1 cellular context compared by ENCODE assay signal in the genomic region with DNA sequence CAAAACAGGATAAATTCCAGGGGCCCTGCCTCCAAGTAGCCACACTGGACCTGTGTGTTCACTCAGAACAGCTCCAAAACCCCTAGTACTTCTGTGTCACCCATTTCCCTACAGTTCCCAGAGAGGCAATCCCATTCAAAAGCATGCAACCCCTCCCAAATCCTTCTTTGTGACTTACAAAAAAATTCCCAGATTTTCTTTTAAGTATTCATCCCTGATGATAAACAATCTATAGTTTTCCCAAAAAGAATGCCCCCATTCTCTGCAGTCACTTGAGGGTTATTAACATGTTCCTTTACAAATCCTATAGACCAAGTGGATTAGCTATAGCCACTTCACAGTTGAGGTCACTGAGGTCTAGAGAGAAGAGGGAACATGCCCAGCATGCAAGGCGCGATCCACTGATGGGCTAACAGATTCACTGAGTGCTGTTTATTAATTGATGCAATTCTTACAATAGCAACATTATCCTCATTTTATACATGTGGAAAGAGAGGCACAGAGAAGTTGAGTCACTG.
TF ChIP-seq lines count a peak whose summit lies in the region.

No MANE protein-coding gene starts in this region.

TF ChIP-seq in H1, 55 proteins besides CTCF, POLR2A, EP300 and RAD21:
- TF ChIP-seq HDAC2 (IDR thresholded peaks at IDR 0.05; ENCODE audit: borderline replicate concordance in 1 of 2, low read depth in 2 of 2, low read length in 2 of 2) (no peak), GABPA (IDR thresholded peaks at IDR 0.05; ENCODE audit: borderline replicate concordance, insufficient read depth, low read length) (no peak), MAFK (IDR thresholded peaks at IDR 0.05; ENCODE audit: low read depth, low read length) (no peak), SIX5 (IDR thresholded peaks at IDR 0.05; ENCODE audit: low read depth, low read length) (no peak), BCL11A (IDR thresholded peaks at IDR 0.05; ENCODE audit: low read depth in 2 of 2, low read length in 2 of 2) (no peak), ASH2L (IDR thresholded peaks at IDR 0.05; ENCODE audit: low read length) (no peak), GTF2F1 (IDR thresholded peaks at IDR 0.05; ENCODE audit: borderline replicate concordance, low read depth, low read length) (no peak), KDM1A (IDR thresholded peaks at IDR 0.05; ENCODE audit: borderline replicate concordance, low read length) (no peak)
- TF ChIP-seq, protein P1, sequence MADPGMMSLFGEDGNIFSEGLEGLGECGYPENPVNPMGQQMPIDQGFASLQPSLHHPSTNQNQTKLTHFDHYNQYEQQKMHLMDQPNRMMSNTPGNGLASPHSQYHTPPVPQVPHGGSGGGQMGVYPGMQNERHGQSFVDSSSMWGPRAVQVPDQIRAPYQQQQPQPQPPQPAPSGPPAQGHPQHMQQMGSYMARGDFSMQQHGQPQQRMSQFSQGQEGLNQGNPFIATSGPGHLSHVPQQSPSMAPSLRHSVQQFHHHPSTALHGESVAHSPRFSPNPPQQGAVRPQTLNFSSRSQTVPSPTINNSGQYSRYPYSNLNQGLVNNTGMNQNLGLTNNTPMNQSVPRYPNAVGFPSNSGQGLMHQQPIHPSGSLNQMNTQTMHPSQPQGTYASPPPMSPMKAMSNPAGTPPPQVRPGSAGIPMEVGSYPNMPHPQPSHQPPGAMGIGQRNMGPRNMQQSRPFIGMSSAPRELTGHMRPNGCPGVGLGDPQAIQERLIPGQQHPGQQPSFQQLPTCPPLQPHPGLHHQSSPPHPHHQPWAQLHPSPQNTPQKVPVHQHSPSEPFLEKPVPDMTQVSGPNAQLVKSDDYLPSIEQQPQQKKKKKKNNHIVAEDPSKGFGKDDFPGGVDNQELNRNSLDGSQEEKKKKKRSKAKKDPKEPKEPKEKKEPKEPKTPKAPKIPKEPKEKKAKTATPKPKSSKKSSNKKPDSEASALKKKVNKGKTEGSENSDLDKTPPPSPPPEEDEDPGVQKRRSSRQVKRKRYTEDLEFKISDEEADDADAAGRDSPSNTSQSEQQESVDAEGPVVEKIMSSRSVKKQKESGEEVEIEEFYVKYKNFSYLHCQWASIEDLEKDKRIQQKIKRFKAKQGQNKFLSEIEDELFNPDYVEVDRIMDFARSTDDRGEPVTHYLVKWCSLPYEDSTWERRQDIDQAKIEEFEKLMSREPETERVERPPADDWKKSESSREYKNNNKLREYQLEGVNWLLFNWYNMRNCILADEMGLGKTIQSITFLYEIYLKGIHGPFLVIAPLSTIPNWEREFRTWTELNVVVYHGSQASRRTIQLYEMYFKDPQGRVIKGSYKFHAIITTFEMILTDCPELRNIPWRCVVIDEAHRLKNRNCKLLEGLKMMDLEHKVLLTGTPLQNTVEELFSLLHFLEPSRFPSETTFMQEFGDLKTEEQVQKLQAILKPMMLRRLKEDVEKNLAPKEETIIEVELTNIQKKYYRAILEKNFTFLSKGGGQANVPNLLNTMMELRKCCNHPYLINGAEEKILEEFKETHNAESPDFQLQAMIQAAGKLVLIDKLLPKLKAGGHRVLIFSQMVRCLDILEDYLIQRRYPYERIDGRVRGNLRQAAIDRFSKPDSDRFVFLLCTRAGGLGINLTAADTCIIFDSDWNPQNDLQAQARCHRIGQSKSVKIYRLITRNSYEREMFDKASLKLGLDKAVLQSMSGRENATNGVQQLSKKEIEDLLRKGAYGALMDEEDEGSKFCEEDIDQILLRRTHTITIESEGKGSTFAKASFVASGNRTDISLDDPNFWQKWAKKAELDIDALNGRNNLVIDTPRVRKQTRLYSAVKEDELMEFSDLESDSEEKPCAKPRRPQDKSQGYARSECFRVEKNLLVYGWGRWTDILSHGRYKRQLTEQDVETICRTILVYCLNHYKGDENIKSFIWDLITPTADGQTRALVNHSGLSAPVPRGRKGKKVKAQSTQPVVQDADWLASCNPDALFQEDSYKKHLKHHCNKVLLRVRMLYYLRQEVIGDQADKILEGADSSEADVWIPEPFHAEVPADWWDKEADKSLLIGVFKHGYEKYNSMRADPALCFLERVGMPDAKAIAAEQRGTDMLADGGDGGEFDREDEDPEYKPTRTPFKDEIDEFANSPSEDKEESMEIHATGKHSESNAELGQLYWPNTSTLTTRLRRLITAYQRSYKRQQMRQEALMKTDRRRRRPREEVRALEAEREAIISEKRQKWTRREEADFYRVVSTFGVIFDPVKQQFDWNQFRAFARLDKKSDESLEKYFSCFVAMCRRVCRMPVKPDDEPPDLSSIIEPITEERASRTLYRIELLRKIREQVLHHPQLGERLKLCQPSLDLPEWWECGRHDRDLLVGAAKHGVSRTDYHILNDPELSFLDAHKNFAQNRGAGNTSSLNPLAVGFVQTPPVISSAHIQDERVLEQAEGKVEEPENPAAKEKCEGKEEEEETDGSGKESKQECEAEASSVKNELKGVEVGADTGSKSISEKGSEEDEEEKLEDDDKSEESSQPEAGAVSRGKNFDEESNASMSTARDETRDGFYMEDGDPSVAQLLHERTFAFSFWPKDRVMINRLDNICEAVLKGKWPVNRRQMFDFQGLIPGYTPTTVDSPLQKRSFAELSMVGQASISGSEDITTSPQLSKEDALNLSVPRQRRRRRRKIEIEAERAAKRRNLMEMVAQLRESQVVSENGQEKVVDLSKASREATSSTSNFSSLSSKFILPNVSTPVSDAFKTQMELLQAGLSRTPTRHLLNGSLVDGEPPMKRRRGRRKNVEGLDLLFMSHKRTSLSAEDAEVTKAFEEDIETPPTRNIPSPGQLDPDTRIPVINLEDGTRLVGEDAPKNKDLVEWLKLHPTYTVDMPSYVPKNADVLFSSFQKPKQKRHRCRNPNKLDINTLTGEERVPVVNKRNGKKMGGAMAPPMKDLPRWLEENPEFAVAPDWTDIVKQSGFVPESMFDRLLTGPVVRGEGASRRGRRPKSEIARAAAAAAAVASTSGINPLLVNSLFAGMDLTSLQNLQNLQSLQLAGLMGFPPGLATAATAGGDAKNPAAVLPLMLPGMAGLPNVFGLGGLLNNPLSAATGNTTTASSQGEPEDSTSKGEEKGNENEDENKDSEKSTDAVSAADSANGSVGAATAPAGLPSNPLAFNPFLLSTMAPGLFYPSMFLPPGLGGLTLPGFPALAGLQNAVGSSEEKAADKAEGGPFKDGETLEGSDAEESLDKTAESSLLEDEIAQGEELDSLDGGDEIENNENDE (IDR thresholded peaks at IDR 0.05; ENCODE audit: insufficient replicate concordance, low read length) = no peak
